In genomic region chr21:40074198-40074597, GRCh38 we compare ENCODE assay signal across 31 cellular contexts.
"Had no signal": no experiment of that assay in that cellular context is flagged by ENCODE, and none has a peak within 500 bp of the region (broad histone marks: within the 10 kb centered on the region; RNA-seq: fewer than 3 reads in every experiment).

No MANE protein-coding gene starts in this region.

- H3K36me3 Mint-ChIP-seq: activated naive CD4-positive, alpha-beta T cell treated with anti-CD3 and anti-CD28 coated beads, Interleukin-2, amount 50 U/mL, for 24 hours; activated naive CD8-positive, alpha-beta T cell treated with anti-CD3 and anti-CD28 coated beads, Interleukin-2, amount 10 ng/mL, durations not matched to agents 7 days and 5 days had no signal

- H3K4me1 Mint-ChIP-seq: activated naive CD4-positive, alpha-beta T cell treated with anti-CD3 and anti-CD28 coated beads, Interleukin-2, amount 50 U/mL, for 24 hours; activated naive CD8-positive, alpha-beta T cell treated with anti-CD3 and anti-CD28 coated beads, Interleukin-2, amount 10 ng/mL, durations not matched to agents 7 days and 5 days had no signal

- H3K27ac Mint-ChIP-seq: activated CD8-positive, alpha-beta T cell treated with anti-CD3 and anti-CD28 coated beads for 36 hours; activated naive CD4-positive, alpha-beta T cell treated with anti-CD3 and anti-CD28 coated beads, Interleukin-2, amount 50 U/mL, for 24 hours; activated naive CD8-positive, alpha-beta T cell treated with anti-CD3 and anti-CD28 coated beads, Interleukin-2, amount 10 ng/mL, durations not matched to agents 7 days and 5 days; activated T-cell treated with anti-CD3 and anti-CD28 coated beads, Interleukin-2, amount 50 U/mL, for 24 hours; activated T-helper 2 cell treated with anti-CD3 and anti-CD28 coated beads, Interferon-gamma antibody, Interleukin-2, Interleukin-4, amounts not matched to agents 10 μg/mL and 5 μg/mL and 100 μg/mL, durations not matched to agents 14 hours and 24 hours and 36 hours had no signal

- H3K27me3 Mint-ChIP-seq: activated CD8-positive, alpha-beta T cell treated with anti-CD3 and anti-CD28 coated beads for 36 hours; activated naive CD4-positive, alpha-beta T cell treated with anti-CD3 and anti-CD28 coated beads, Interleukin-2, amount 50 U/mL, for 24 hours; activated naive CD8-positive, alpha-beta T cell treated with anti-CD3 and anti-CD28 coated beads, Interleukin-2, amount 10 ng/mL, durations not matched to agents 7 days and 5 days; activated T-cell treated with anti-CD3 and anti-CD28 coated beads, Interleukin-2, amount 50 U/mL, for 24 hours had no signal

- H3K36me3 ChIP-seq: ascending aorta, SJCRH30, WERI-Rb-1 had no signal

- H3K9me3 ChIP-seq: ascending aorta, SJCRH30 had no signal

- H3K27me3 ChIP-seq: ascending aorta, SJCRH30 had no signal

- H3K4me3 Mint-ChIP-seq: activated CD8-positive, alpha-beta T cell treated with anti-CD3 and anti-CD28 coated beads for 36 hours; activated naive CD4-positive, alpha-beta T cell treated with anti-CD3 and anti-CD28 coated beads, Interleukin-2, amount 50 U/mL, for 24 hours; activated naive CD8-positive, alpha-beta T cell treated with anti-CD3 and anti-CD28 coated beads, Interleukin-2, amount 10 ng/mL, durations not matched to agents 7 days and 5 days; activated T-cell treated with anti-CD3 and anti-CD28 coated beads, Interleukin-2, amount 50 U/mL, for 24 hours had no signal

- H3K4me1 ChIP-seq: ascending aorta, SJCRH30 had no signal

- H3K4me3 ChIP-seq: ascending aorta, K562, SJCRH30, SK-N-MC had no signal

- H3K27ac ChIP-seq: ascending aorta, RWPE1, SJCRH30, SK-N-MC, WERI-Rb-1 had no signal

- H3K9me3 Mint-ChIP-seq: activated naive CD4-positive, alpha-beta T cell treated with anti-CD3 and anti-CD28 coated beads, Interleukin-2, amount 50 U/mL, for 24 hours; activated naive CD8-positive, alpha-beta T cell treated with anti-CD3 and anti-CD28 coated beads, Interleukin-2, amount 10 ng/mL, durations not matched to agents 7 days and 5 days; activated T-cell treated with anti-CD3 and anti-CD28 coated beads, Interleukin-2, amount 50 U/mL, for 24 hours had no signal

- DNase-seq: activated CD4-positive, alpha-beta T cell treated with anti-CD3 and anti-CD28 coated beads for 1 hour; activated CD4-positive, alpha-beta T cell treated with anti-CD3 and anti-CD28 coated beads for 48 hours; activated CD4-positive, alpha-beta T cell treated with anti-CD3 and anti-CD28 coated beads, Interleukin-2, amount 50 U/mL, for 4 hours; activated CD4-positive, CD25-positive, alpha-beta regulatory T cell; activated CD8-positive, alpha-beta T cell treated with anti-CD3 and anti-CD28 coated beads for 36 hours; activated gamma-delta T cell; activated naive CD4-positive, alpha-beta T cell treated with Interleukin-2 at 50 U/mL for 16 hours; activated naive CD8-positive, alpha-beta T cell treated with anti-CD3 and anti-CD28 coated beads, Interleukin-2, amount 10 ng/mL, durations not matched to agents 7 days and 5 days; activated T-cell treated with anti-CD3 and anti-CD28 coated beads, Interleukin-2, amount 50 U/mL, for 24 hours; amygdala; IMR-90; NCI-H1105; NCI-H1417 treated with DMSO at 0.1 percent for 48 hours; NCI-H187 treated with DMSO at 0.1 percent for 48 hours; NCI-H2081; NCI-H2171 treated with DMSO at 0.1 percent for 48 hours; NCI-H2227 treated with DMSO at 0.1 percent for 48 hours; NCI-H446 treated with DMSO at 0.1 percent for 48 hours; NCI-H524; NCI-H69; SHP77; SJCRH30; T1000; WERI-Rb-1 had no signal

- ATAC-seq: activated CD8-positive, alpha-beta T cell treated with anti-CD3 and anti-CD28 coated beads for 36 hours; K562; Panc1 had no signal
